In the genomic region with DNA sequence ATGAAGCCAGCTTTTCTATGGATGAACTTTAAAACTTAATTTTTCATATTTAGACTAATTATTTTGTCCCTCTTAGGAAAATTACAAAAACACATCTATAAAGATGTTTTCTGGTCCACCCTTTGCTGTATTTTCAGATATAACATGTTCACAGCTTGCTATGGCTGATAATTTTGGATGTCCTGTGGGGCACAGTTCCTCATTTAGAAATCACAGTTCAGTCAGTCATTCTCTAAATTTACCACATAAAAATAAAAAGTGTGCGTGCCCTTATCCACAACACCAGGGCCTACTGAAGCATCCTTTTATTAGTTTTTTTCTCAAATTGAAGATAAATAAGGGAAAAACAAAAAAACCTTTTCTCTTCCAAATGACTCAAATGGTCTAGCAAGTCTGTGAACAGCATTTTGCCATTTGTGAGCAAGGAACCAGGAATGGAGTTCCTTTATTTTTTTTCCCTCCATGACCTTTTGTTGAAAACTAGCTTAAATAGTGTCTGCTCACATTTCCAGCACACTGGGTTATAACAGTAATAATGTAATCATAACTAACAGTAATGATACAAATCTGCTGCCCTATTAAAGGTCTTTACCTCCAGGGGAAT, we compare ENCODE assay signal across 11 cellular contexts.
A peak's percentile ranks its signal among the peaks of the same experiment; 100 is the strongest.
DNase-seq lines count a peak whose midpoint lies in the region; ATAC-seq and TF ChIP-seq lines count a peak whose summit lies in the region.
"Had no signal": no experiment of that assay in that cellular context is flagged by ENCODE, and none has a peak within 500 bp of the region (broad histone marks: within the 10 kb centered on the region; RNA-seq: fewer than 3 reads in every experiment).

No MANE protein-coding gene starts in this region.

- intact Hi-C loops in colonic mucosa (cut with DNase I), result no loop called here

- H3K27me3 ChIP-seq in colonic mucosa, result no peaks in the 10 kb centered on the region

- ATAC-seq in GM18498 (IDR thresholded peaks at IDR 0.05; ENCODE audit: unreplicated experiment) (peak; percentile 47), HG03432 (IDR thresholded peaks at IDR 0.05; ENCODE audit: unreplicated experiment) (peak; percentile 52), omental fat pad (ENCODE audit: low FRiP score) (peak; percentile 13), HG02798 (IDR thresholded peaks at IDR 0.05; ENCODE audit: poor library complexity, unreplicated experiment) (no peak)

- no peaks in the 10 kb centered on the region for H3K9me3 ChIP-seq in colonic mucosa

- H3K4me3 ChIP-seq in colonic mucosa, result no peak overlapping the region

- H3K4me1 ChIP-seq in colonic mucosa, result peaks cover 18% of the 10 kb centered on the region

- no peak overlapping the region for H3K9ac ChIP-seq in colonic mucosa (ENCODE audit: low read depth in 2 of 2, low read length in 2 of 2)

- H3K27ac ChIP-seq in colonic mucosa, result peak overlapping the region; percentile 37

- H3K36me3 ChIP-seq in colonic mucosa, result no peaks in the 10 kb centered on the region

- no peak for TF ChIP-seq CTCF in colonic mucosa (IDR thresholded peaks at IDR 0.05)
- TF ChIP-seq CTCF in omental fat pad (IDR thresholded peaks at IDR 0.05), result no peak

- DNase-seq in colonic mucosa, result no peak
- DNase-seq in omental fat pad (ENCODE audit: low spot score), result no peak
- DNase-seq in effector CD4-positive, alpha-beta T cell, result no peak
- DNase-seq in NCI-H2029 treated with DMSO at 0.1 percent for 48 hours (lab: John Stamatoyannopoulos, UW), result no peak
- no peak for DNase-seq in GM19238 (ENCODE audit: insufficient read length, low spot score)
- DNase-seq: KBM-7; NCI-H345; stimulated activated CD4-positive, alpha-beta T cell treated with anti-CD3 and anti-CD28 coated beads, Interleukin-4, amount 100 ng/mL, for 1 hour had no signal
